Comparison of ENCODE assay signal across 1 cellular context in the genomic region with DNA sequence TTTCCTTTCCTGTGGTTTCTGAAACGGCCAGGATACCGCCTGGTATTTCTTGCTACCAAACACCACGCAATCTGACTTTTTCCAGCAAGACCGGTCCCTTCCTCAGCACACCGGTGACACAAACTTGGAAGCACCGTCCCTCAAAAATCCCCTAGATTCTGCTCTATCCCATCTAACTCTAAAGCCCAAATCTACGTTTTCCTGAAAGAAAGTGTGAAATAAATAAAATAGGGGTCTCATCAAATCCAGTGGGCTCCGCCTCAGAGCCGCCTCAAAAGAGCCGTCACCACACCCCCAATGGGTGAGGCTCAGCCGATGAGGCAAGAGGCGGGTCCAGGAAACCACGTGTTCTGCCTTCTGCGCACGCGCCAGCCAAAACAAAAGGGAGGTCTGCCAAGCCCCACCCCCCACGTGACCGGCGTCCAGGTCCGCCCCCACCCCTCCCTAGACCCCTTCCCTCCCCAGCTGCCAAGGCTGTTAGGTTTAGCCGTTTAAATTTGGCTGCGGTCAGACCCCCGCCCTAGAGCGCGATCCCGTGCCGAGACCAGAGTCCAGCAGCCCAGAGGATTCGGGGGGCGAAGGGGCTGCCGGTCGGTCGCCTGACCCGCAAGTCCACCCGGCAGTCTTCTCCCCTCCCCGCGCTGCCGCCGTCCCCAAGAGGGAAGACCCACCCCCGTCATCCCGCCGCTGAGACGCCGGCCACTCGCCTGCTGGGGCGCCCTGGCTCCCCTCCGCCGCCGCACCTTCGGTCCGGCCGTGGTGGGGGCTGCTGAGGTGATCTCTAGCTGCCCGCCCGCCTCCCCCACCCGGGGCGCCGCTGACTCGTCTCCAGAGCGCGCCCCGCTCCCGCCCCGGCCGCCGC.
TF ChIP-seq lines count a peak whose summit lies in the region.

No MANE protein-coding gene starts in this region.

TF ChIP-seq in HepG2, 621 proteins besides CTCF, POLR2A, EP300 and RAD21 (continued from another document and continues in another):
- TF ChIP-seq, protein P1, sequence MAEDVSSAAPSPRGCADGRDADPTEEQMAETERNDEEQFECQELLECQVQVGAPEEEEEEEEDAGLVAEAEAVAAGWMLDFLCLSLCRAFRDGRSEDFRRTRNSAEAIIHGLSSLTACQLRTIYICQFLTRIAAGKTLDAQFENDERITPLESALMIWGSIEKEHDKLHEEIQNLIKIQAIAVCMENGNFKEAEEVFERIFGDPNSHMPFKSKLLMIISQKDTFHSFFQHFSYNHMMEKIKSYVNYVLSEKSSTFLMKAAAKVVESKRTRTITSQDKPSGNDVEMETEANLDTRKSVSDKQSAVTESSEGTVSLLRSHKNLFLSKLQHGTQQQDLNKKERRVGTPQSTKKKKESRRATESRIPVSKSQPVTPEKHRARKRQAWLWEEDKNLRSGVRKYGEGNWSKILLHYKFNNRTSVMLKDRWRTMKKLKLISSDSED (CRISPR knock-in tag; IDR thresholded peaks at IDR 0.05) = no peak
- TF ChIP-seq ZNF263 (CRISPR knock-in tag; IDR thresholded peaks at IDR 0.05) = no peak; the same call in 1 of the 2 replicates
- no peak for TF ChIP-seq CHCHD3 (CRISPR knock-in tag; IDR thresholded peaks at IDR 0.05)
- TF ChIP-seq MIER3 (CRISPR knock-in tag; IDR thresholded peaks at IDR 0.05; ENCODE audit: borderline replicate concordance) = no peak
- TF ChIP-seq, protein P2, sequence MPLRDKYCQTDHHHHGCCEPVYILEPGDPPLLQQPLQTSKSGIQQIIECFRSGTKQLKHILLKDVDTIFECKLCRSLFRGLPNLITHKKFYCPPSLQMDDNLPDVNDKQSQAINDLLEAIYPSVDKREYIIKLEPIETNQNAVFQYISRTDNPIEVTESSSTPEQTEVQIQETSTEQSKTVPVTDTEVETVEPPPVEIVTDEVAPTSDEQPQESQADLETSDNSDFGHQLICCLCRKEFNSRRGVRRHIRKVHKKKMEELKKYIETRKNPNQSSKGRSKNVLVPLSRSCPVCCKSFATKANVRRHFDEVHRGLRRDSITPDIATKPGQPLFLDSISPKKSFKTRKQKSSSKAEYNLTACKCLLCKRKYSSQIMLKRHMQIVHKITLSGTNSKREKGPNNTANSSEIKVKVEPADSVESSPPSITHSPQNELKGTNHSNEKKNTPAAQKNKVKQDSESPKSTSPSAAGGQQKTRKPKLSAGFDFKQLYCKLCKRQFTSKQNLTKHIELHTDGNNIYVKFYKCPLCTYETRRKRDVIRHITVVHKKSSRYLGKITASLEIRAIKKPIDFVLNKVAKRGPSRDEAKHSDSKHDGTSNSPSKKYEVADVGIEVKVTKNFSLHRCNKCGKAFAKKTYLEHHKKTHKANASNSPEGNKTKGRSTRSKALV (CRISPR knock-in tag; IDR thresholded peaks at IDR 0.05) = no peak; the same call in 1 of the 2 replicates
- no peak for TF ChIP-seq TBX3 (IDR thresholded peaks at IDR 0.05; ENCODE audit: borderline replicate concordance)
- TF ChIP-seq, protein P3, sequence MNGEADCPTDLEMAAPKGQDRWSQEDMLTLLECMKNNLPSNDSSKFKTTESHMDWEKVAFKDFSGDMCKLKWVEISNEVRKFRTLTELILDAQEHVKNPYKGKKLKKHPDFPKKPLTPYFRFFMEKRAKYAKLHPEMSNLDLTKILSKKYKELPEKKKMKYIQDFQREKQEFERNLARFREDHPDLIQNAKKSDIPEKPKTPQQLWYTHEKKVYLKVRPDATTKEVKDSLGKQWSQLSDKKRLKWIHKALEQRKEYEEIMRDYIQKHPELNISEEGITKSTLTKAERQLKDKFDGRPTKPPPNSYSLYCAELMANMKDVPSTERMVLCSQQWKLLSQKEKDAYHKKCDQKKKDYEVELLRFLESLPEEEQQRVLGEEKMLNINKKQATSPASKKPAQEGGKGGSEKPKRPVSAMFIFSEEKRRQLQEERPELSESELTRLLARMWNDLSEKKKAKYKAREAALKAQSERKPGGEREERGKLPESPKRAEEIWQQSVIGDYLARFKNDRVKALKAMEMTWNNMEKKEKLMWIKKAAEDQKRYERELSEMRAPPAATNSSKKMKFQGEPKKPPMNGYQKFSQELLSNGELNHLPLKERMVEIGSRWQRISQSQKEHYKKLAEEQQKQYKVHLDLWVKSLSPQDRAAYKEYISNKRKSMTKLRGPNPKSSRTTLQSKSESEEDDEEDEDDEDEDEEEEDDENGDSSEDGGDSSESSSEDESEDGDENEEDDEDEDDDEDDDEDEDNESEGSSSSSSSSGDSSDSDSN (CRISPR knock-in tag; IDR thresholded peaks at IDR 0.05) = peak; percentile 25; the same call in 1 of the 2 replicates
- TF ChIP-seq, protein P4, sequence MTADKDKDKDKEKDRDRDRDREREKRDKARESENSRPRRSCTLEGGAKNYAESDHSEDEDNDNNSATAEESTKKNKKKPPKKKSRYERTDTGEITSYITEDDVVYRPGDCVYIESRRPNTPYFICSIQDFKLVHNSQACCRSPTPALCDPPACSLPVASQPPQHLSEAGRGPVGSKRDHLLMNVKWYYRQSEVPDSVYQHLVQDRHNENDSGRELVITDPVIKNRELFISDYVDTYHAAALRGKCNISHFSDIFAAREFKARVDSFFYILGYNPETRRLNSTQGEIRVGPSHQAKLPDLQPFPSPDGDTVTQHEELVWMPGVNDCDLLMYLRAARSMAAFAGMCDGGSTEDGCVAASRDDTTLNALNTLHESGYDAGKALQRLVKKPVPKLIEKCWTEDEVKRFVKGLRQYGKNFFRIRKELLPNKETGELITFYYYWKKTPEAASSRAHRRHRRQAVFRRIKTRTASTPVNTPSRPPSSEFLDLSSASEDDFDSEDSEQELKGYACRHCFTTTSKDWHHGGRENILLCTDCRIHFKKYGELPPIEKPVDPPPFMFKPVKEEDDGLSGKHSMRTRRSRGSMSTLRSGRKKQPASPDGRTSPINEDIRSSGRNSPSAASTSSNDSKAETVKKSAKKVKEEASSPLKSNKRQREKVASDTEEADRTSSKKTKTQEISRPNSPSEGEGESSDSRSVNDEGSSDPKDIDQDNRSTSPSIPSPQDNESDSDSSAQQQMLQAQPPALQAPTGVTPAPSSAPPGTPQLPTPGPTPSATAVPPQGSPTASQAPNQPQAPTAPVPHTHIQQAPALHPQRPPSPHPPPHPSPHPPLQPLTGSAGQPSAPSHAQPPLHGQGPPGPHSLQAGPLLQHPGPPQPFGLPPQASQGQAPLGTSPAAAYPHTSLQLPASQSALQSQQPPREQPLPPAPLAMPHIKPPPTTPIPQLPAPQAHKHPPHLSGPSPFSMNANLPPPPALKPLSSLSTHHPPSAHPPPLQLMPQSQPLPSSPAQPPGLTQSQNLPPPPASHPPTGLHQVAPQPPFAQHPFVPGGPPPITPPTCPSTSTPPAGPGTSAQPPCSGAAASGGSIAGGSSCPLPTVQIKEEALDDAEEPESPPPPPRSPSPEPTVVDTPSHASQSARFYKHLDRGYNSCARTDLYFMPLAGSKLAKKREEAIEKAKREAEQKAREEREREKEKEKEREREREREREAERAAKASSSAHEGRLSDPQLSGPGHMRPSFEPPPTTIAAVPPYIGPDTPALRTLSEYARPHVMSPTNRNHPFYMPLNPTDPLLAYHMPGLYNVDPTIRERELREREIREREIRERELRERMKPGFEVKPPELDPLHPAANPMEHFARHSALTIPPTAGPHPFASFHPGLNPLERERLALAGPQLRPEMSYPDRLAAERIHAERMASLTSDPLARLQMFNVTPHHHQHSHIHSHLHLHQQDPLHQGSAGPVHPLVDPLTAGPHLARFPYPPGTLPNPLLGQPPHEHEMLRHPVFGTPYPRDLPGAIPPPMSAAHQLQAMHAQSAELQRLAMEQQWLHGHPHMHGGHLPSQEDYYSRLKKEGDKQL (CRISPR knock-in tag; IDR thresholded peaks at IDR 0.05; ENCODE audit: low read depth) = no peak
- TF ChIP-seq ZNF224 (CRISPR knock-in tag; IDR thresholded peaks at IDR 0.05) = 0 out of 2 replicates have a peak, but pooled peaks have one; percentile 75
- TF ChIP-seq, protein P5, sequence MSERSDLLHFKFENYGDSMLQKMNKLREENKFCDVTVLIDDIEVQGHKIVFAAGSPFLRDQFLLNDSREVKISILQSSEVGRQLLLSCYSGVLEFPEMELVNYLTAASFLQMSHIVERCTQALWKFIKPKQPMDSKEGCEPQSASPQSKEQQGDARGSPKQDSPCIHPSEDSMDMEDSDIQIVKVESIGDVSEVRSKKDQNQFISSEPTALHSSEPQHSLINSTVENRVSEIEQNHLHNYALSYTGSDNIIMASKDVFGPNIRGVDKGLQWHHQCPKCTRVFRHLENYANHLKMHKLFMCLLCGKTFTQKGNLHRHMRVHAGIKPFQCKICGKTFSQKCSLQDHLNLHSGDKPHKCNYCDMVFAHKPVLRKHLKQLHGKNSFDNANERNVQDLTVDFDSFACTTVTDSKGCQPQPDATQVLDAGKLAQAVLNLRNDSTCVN (CRISPR knock-in tag; IDR thresholded peaks at IDR 0.05; ENCODE audit: borderline replicate concordance) = no peak; the same call in 1 of the 2 replicates
- TF ChIP-seq, protein P6, sequence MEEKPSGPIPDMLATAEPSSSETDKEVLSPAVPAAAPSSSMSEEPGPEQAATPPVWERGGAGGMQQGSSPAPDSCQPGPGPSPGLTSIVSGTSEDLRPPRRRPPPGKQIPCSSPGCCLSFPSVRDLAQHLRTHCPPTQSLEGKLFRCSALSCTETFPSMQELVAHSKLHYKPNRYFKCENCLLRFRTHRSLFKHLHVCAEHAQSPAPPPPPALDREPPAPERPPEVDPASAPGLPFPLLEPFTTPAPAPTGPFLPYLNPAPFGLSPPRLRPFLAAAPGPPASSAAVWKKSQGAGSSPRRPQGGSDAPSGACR (CRISPR knock-in tag; IDR thresholded peaks at IDR 0.05) = no peak
- no peak for TF ChIP-seq SKI (IDR thresholded peaks at IDR 0.05; ENCODE audit: partially characterized antibody)
- no peak for TF ChIP-seq CBX2 (IDR thresholded peaks at IDR 0.05; ENCODE audit: low read depth, low read length)
- TF ChIP-seq CBX2 (CRISPR knock-in tag; IDR thresholded peaks at IDR 0.05; ENCODE audit: low read depth) = no peak
- TF ChIP-seq GLI4 (CRISPR knock-in tag; IDR thresholded peaks at IDR 0.05; ENCODE audit: borderline replicate concordance) = no peak
- TF ChIP-seq NR2C2 (CRISPR knock-in tag; IDR thresholded peaks at IDR 0.05; ENCODE audit: borderline replicate concordance) = peak; percentile 48; the same call in 1 of the 2 replicates
- TF ChIP-seq NR0B2 (CRISPR knock-in tag; IDR thresholded peaks at IDR 0.05) = no peak
- TF ChIP-seq KDM5A (IDR thresholded peaks at IDR 0.05; ENCODE audit: borderline replicate concordance, low read length) = peak; percentile 78; the same call in 1 of the 2 replicates
- no peak; the same call in 1 of the 2 replicates for TF ChIP-seq ZSCAN20 (CRISPR knock-in tag; IDR thresholded peaks at IDR 0.05; ENCODE audit: borderline replicate concordance)
- no peak for TF ChIP-seq HNRNPH1 (optimal IDR thresholded peaks at IDR 0.05; ENCODE audit: low read depth, low read length)
- no peak for TF ChIP-seq REPIN1 (CRISPR knock-in tag; IDR thresholded peaks at IDR 0.05; ENCODE audit: borderline replicate concordance, low read depth)
- TF ChIP-seq ZFX (CRISPR knock-in tag; IDR thresholded peaks at IDR 0.05; ENCODE audit: low read depth) = no peak; the same call in none of the 2 replicates
- no peak for TF ChIP-seq ATM (IDR thresholded peaks at IDR 0.05; ENCODE audit: borderline replicate concordance)
- TF ChIP-seq, protein P7, sequence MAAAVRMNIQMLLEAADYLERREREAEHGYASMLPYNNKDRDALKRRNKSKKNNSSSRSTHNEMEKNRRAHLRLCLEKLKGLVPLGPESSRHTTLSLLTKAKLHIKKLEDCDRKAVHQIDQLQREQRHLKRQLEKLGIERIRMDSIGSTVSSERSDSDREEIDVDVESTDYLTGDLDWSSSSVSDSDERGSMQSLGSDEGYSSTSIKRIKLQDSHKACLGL (CRISPR knock-in tag; IDR thresholded peaks at IDR 0.05) = no peak; the same call in 1 of the 2 replicates
- no peak for TF ChIP-seq ZFAT (CRISPR knock-in tag; conservative IDR thresholded peaks at IDR 0.05)
- no peak for TF ChIP-seq PAWR (CRISPR knock-in tag; IDR thresholded peaks at IDR 0.05; ENCODE audit: borderline replicate concordance)
- 0 out of 2 replicates have a peak, but pooled peaks have one; percentile 29 for TF ChIP-seq ZNF232 (CRISPR knock-in tag; IDR thresholded peaks at IDR 0.05; ENCODE audit: borderline replicate concordance)
- TF ChIP-seq, protein P8, sequence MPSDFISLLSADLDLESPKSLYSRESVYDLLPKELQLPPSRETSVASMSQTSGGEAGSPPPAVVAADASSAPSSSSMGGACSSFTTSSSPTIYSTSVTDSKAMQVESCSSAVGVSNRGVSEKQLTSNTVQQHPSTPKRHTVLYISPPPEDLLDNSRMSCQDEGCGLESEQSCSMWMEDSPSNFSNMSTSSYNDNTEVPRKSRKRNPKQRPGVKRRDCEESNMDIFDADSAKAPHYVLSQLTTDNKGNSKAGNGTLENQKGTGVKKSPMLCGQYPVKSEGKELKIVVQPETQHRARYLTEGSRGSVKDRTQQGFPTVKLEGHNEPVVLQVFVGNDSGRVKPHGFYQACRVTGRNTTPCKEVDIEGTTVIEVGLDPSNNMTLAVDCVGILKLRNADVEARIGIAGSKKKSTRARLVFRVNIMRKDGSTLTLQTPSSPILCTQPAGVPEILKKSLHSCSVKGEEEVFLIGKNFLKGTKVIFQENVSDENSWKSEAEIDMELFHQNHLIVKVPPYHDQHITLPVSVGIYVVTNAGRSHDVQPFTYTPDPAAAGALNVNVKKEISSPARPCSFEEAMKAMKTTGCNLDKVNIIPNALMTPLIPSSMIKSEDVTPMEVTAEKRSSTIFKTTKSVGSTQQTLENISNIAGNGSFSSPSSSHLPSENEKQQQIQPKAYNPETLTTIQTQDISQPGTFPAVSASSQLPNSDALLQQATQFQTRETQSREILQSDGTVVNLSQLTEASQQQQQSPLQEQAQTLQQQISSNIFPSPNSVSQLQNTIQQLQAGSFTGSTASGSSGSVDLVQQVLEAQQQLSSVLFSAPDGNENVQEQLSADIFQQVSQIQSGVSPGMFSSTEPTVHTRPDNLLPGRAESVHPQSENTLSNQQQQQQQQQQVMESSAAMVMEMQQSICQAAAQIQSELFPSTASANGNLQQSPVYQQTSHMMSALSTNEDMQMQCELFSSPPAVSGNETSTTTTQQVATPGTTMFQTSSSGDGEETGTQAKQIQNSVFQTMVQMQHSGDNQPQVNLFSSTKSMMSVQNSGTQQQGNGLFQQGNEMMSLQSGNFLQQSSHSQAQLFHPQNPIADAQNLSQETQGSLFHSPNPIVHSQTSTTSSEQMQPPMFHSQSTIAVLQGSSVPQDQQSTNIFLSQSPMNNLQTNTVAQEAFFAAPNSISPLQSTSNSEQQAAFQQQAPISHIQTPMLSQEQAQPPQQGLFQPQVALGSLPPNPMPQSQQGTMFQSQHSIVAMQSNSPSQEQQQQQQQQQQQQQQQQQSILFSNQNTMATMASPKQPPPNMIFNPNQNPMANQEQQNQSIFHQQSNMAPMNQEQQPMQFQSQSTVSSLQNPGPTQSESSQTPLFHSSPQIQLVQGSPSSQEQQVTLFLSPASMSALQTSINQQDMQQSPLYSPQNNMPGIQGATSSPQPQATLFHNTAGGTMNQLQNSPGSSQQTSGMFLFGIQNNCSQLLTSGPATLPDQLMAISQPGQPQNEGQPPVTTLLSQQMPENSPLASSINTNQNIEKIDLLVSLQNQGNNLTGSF (CRISPR knock-in tag; IDR thresholded peaks at IDR 0.05) = no peak; the same call in 1 of the 2 replicates
- no peak for TF ChIP-seq NRL (CRISPR knock-in tag; IDR thresholded peaks at IDR 0.05; ENCODE audit: borderline replicate concordance)
- peak; percentile 67 for TF ChIP-seq GABPB1 (CRISPR knock-in tag; IDR thresholded peaks at IDR 0.05)
- TF ChIP-seq ZNF350 (CRISPR knock-in tag; IDR thresholded peaks at IDR 0.05; ENCODE audit: borderline replicate concordance, low read depth) = peak; percentile 12; the same call in 1 of the 2 replicates
- no peak; the same call in 1 of the 2 replicates for TF ChIP-seq ZNF431 (CRISPR knock-in tag; IDR thresholded peaks at IDR 0.05; ENCODE audit: borderline replicate concordance, low read depth)
- no peak for TF ChIP-seq YY1 (IDR thresholded peaks at IDR 0.05; ENCODE audit: insufficient read depth, insufficient replicate concordance, low read depth, low read length)
- TF ChIP-seq CBX5 (CRISPR knock-in tag; IDR thresholded peaks at IDR 0.05; ENCODE audit: borderline replicate concordance) = no peak
